Comparison of ENCODE assay signal across 10 cellular contexts in the genomic region with DNA sequence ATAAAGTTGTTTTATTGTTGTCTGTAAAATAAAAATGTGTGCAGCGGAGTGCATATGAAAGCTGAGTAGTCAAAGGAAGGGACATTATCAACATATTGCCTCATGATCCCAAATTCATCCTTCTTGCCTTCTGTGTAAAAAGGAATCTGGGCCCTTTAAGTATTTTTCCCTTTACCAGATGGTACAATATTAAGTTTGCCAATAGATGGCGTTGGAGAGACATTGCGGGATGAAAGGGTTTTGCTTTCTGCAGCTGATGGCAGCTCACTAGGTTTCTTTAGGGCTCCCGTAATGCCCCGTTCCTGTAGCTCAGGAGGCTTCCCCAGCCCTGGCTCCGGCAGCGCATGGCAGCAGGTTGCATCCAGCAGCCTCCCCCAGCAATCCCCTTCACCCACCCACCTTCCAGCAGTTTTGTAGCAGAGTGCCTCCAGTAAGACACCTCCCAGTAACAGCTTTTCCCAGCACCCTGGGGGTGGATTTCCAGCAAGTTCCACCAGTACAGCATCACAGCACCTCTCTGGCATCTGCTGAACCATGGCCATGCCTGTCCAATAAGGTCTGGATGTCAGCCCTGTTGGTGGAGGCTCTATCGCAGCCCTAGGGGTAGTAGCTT.
DNase-seq lines count a peak whose midpoint lies in the region; ATAC-seq and TF ChIP-seq lines count a peak whose summit lies in the region.
"Had no signal": no experiment of that assay in that cellular context is flagged by ENCODE, and none has a peak within 500 bp of the region (broad histone marks: within the 10 kb centered on the region; RNA-seq: fewer than 3 reads in every experiment).

No MANE protein-coding gene starts in this region.

- H3K4me1 ChIP-seq in mesendoderm (ENCODE audit: control insufficient read depth, low read depth, low read length): no peaks in the 10 kb centered on the region
- no peaks in the 10 kb centered on the region for H3K4me1 ChIP-seq in CD4-positive, alpha-beta memory T cell (ENCODE audit: insufficient read depth, low read length)

- H4K8ac ChIP-seq in mesendoderm (ENCODE audit: low read depth, low read length): no peak overlapping the region

- no peak overlapping the region for H3K27ac ChIP-seq in mesendoderm (ENCODE audit: low read depth, low read length)
- H3K27ac ChIP-seq in CD4-positive, alpha-beta memory T cell (ENCODE audit: low read depth, low read length): no peak overlapping the region

- H2BK5ac ChIP-seq in mesendoderm (ENCODE audit: low read length): no peak overlapping the region

- no peak overlapping the region for H2BK120ac ChIP-seq in mesendoderm (ENCODE audit: low read depth, low read length)

- no peak overlapping the region for H3K9ac ChIP-seq in mesendoderm (ENCODE audit: low read length)

- CTCF ChIA-PET in CD4-positive, alpha-beta memory T cell (lab: Charles Lee; ENCODE audit: partially characterized antibody): interaction anchor here (1.2 kb wide), 1 partner anchor 1957 kb away, joined by 4 read pairs; the partner anchor contains the start of gene RBM19

- no peak overlapping the region for H3K23ac ChIP-seq in mesendoderm (ENCODE audit: low read length)

- H3K36me3 ChIP-seq in mesendoderm (ENCODE audit: control insufficient read depth, insufficient read depth, low read length): no peaks in the 10 kb centered on the region
- H3K36me3 ChIP-seq in CD4-positive, alpha-beta memory T cell (ENCODE audit: insufficient read depth, low read length): no peaks in the 10 kb centered on the region

- no peak overlapping the region for H3K56ac ChIP-seq in mesendoderm (ENCODE audit: low read length)

- H2AK5ac ChIP-seq in mesendoderm (ENCODE audit: low read length): no peak overlapping the region

- H4K5ac ChIP-seq in mesendoderm (ENCODE audit: low read length): no peak overlapping the region

- POLR2A ChIA-PET in CD4-positive, alpha-beta memory T cell (lab: Charles Lee; ENCODE audit: partially characterized antibody): no interaction called here

- H3K4me3 ChIP-seq in WI38 (ENCODE audit: low read depth, low read length) (no peak overlapping the region), mesendoderm (ENCODE audit: low read length) (no peak overlapping the region)
- H3K4me3 ChIP-seq in CD4-positive, alpha-beta memory T cell (ENCODE audit: low read length in 2 of 2): no peak overlapping the region

- no peak overlapping the region for H3K27ac Mint-ChIP-seq in CD4-positive, alpha-beta memory T cell

- no peak overlapping the region for H3K4ac ChIP-seq in mesendoderm (ENCODE audit: low read depth, low read length)

- intact Hi-C loops in CD4-positive, alpha-beta memory T cell (cut with micrococcal nuclease): no loop called here

- peak; percentile 23; the same call in 1 of the 2 replicates for TF ChIP-seq CTCF in WI38 (IDR thresholded peaks at IDR 0.05; ENCODE audit: low read depth, low read length)

- H3K4me1 Mint-ChIP-seq in CD4-positive, alpha-beta memory T cell: no peaks in the 10 kb centered on the region

- H3K4me3 Mint-ChIP-seq in CD4-positive, alpha-beta memory T cell: no peak overlapping the region

- no peaks in the 10 kb centered on the region for H3K79me1 ChIP-seq in mesendoderm (ENCODE audit: low read length)

- H3K9me3 Mint-ChIP-seq in CD4-positive, alpha-beta memory T cell: peaks cover 0 to 18% (median 12%) of the 10 kb centered on the region in 8 donors

- H2BK15ac ChIP-seq in mesendoderm (replicated peaks; ENCODE audit: low read depth): no peak overlapping the region

- H3K36me3 Mint-ChIP-seq in CD4-positive, alpha-beta memory T cell: no peaks in the 10 kb centered on the region

- ATAC-seq in GM18907 (IDR thresholded peaks at IDR 0.05; ENCODE audit: unreplicated experiment): no peak
- ATAC-seq in GM21737 (IDR thresholded peaks at IDR 0.05; ENCODE audit: unreplicated experiment): no peak

- H3K4me2 ChIP-seq in mesendoderm (ENCODE audit: low read length): no peak overlapping the region

- no peaks in the 10 kb centered on the region for H3K79me2 ChIP-seq in mesendoderm (ENCODE audit: control insufficient read depth, insufficient read depth, low read length)

- peaks cover 0 to 3% of the 10 kb centered on the region in 2 donors for H3K9me3 ChIP-seq in CD4-positive, alpha-beta memory T cell (ENCODE audit: control insufficient read depth in 1 of 2, low read length in 2 of 2)

- WGBS in mesendoderm (ENCODE audit: extremely low coverage, insufficient coverage, low lambda C conversion rate): no CpG with 5 or more reads among the region's 8 CpGs

- H3K27me3 Mint-ChIP-seq in CD4-positive, alpha-beta memory T cell: peaks cover 9 to 22% of the 10 kb centered on the region in 2 donors

- no peaks in the 10 kb centered on the region for H3K27me3 ChIP-seq in mesendoderm (ENCODE audit: insufficient read depth, low read length, poor library complexity)
- no peaks in the 10 kb centered on the region for H3K27me3 ChIP-seq in CD4-positive, alpha-beta memory T cell (ENCODE audit: insufficient read depth, low read length)

- DNase-seq in NCI-H748 (lab: John Stamatoyannopoulos, UW; ENCODE audit: unreplicated experiment) (peak; percentile 39), NCI-H748 treated with DMSO at 0.1 percent for 48 hours (lab: John Stamatoyannopoulos, UW) (no peak), LoVo (ENCODE audit: low spot score) (peak; percentile 52), mesendoderm (peak; percentile 36)
- DNase-seq in CD4-positive, alpha-beta memory T cell: no peak
- DNase-seq: activated T-cell treated with anti-CD3 and anti-CD28 coated beads, Interleukin-2, amount 50 U/mL, for 1 hour; stimulated activated CD4-positive, alpha-beta T cell treated with anti-CD3 and anti-CD28 coated beads, Interleukin-4, amount 100 ng/mL, for 1 hour had no signal

- H3K18ac ChIP-seq in mesendoderm (ENCODE audit: low read length): no peak overlapping the region

Comparison
In these comparisons a context has a peak if more than half of its experiments do, and no peak if none do; other contexts are left out.
1. DNase-seq: peak in NCI-H748 (single experiment), LoVo (single experiment) and mesendoderm (single experiment); none in NCI-H748 treated with DMSO at 0.1 percent for 48 hours (single experiment) and CD4-positive, alpha-beta memory T cell (0 of 5).